Comparison of ENCODE assay signal across 1 cellular context in the genomic region with DNA sequence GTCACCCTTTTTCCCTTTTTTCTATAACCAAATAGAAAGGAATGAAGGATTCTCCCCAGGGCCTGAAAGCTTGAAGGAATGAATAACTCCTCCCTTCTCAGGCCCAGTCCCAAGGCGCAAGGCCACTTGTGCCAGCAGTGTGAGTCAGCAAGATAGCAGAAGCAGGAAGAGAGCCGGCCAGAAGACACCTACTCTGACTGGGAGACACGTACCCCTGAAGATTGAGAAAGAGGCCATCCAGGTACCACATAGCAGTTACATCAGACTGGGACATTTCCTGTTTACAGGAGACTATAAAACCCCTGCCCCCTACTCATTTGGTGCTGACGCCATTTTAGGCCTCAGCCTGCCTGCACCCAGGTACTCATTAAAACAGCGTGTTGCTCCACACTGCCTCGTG.
TF ChIP-seq lines count a peak whose summit lies in the region.

No MANE protein-coding gene starts in this region.

TF ChIP-seq in GM23338, 12 proteins besides CTCF, POLR2A, EP300 and RAD21 (continued from another document):
- TF ChIP-seq, protein P1, sequence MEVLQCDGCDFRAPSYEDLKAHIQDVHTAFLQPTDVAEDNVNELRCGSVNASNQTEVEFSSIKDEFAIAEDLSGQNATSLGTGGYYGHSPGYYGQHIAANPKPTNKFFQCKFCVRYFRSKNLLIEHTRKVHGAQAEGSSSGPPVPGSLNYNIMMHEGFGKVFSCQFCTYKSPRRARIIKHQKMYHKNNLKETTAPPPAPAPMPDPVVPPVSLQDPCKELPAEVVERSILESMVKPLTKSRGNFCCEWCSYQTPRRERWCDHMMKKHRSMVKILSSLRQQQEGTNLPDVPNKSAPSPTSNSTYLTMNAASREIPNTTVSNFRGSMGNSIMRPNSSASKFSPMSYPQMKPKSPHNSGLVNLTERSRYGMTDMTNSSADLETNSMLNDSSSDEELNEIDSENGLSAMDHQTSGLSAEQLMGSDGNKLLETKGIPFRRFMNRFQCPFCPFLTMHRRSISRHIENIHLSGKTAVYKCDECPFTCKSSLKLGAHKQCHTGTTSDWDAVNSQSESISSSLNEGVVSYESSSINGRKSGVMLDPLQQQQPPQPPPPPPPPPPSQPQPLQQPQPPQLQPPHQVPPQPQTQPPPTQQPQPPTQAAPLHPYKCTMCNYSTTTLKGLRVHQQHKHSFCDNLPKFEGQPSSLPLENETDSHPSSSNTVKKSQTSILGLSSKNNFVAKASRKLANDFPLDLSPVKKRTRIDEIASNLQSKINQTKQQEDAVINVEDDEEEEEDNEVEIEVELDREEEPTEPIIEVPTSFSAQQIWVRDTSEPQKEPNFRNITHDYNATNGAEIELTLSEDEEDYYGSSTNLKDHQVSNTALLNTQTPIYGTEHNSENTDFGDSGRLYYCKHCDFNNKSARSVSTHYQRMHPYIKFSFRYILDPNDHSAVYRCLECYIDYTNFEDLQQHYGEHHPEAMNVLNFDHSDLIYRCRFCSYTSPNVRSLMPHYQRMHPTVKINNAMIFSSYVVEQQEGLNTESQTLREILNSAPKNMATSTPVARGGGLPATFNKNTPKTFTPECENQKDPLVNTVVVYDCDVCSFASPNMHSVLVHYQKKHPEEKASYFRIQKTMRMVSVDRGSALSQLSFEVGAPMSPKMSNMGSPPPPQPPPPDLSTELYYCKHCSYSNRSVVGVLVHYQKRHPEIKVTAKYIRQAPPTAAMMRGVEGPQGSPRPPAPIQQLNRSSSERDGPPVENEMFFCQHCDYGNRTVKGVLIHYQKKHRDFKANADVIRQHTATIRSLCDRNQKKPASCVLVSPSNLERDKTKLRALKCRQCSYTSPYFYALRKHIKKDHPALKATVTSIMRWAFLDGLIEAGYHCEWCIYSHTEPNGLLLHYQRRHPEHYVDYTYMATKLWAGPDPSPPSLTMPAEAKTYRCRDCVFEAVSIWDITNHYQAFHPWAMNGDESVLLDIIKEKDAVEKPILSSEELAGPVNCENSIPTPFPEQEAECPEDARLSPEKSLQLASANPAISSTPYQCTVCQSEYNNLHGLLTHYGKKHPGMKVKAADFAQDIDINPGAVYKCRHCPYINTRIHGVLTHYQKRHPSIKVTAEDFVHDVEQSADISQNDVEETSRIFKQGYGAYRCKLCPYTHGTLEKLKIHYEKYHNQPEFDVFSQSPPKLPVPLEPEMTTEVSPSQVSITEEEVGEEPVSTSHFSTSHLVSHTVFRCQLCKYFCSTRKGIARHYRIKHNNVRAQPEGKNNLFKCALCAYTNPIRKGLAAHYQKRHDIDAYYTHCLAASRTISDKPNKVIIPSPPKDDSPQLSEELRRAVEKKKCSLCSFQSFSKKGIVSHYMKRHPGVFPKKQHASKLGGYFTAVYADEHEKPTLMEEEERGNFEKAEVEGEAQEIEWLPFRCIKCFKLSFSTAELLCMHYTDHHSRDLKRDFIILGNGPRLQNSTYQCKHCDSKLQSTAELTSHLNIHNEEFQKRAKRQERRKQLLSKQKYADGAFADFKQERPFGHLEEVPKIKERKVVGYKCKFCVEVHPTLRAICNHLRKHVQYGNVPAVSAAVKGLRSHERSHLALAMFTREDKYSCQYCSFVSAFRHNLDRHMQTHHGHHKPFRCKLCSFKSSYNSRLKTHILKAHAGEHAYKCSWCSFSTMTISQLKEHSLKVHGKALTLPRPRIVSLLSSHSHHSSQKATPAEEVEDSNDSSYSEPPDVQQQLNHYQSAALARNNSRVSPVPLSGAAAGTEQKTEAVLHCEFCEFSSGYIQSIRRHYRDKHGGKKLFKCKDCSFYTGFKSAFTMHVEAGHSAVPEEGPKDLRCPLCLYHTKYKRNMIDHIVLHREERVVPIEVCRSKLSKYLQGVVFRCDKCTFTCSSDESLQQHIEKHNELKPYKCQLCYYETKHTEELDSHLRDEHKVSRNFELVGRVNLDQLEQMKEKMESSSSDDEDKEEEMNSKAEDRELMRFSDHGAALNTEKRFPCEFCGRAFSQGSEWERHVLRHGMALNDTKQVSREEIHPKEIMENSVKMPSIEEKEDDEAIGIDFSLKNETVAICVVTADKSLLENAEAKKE (CRISPR knock-in tag; IDR thresholded peaks at IDR 0.05) = no peak
- TF ChIP-seq STAT1 (IDR thresholded peaks at IDR 0.05; ENCODE audit: unreplicated experiment) = no peak
- no peak for TF ChIP-seq JUNB (IDR thresholded peaks at IDR 0.05; ENCODE audit: unreplicated experiment)
- no peak for TF ChIP-seq ZNF331 (CRISPR knock-in tag; IDR thresholded peaks at IDR 0.05; ENCODE audit: low read depth)
- TF ChIP-seq ZNF114 (CRISPR knock-in tag; IDR thresholded peaks at IDR 0.05) = no peak
- TF ChIP-seq NANOG (IDR thresholded peaks at IDR 0.05; ENCODE audit: borderline replicate concordance) = no peak
- no peak for TF ChIP-seq EZH2 (IDR thresholded peaks at IDR 0.05; ENCODE audit: low read depth, unreplicated experiment)
